Comparison of ENCODE assay signal across 9 cellular contexts in genomic region chr3:13377741-13378140, GRCh38. TPM values are rescaled to one million over a fixed set of nuclear protein-coding genes. Genes with fewer than 3 reads are reported as not detected.
A peak's percentile ranks its signal among the peaks of the same experiment; 100 is the strongest.
DNase-seq lines count a peak whose midpoint lies in the region; ATAC-seq, FAIRE-seq and TF ChIP-seq lines count a peak whose summit lies in the region.
"Not testable (repeated sequence)": the region's sequence is repeated elsewhere in the genome, so short reads cannot be mapped to it uniquely, and the experiment has no call there.
"Had no signal": no experiment of that assay in that cellular context is flagged by ENCODE, and none has a peak within 500 bp of the region (broad histone marks: within the 10 kb centered on the region; RNA-seq: fewer than 3 reads in every experiment).

No MANE protein-coding gene starts in this region.

- not testable (repeated sequence) for FAIRE-seq in astrocyte (lab: Jason Lieb, UNC)

- not testable (repeated sequence) for H3K27me3 ChIP-seq in GM23338 (ENCODE audit: insufficient read depth); IMR-90 (ENCODE audit: control insufficient read depth, insufficient read depth, low read length); astrocyte (ENCODE audit: insufficient read depth, low read length); neural progenitor cell

- CTCF ChIA-PET in IMR-90 (lab: Yijun Ruan, JAX) = interaction anchor here (0.9 kb wide), 1 partner anchor 24 kb away, joined by 3 read pairs; no protein-coding TSS in a partner anchor

- not testable (repeated sequence) for H4K5ac ChIP-seq in IMR-90 (ENCODE audit: low read depth, low read length)

- not testable (repeated sequence) for H3K27me3 Mint-ChIP-seq in CD14-positive monocyte (ENCODE audit: low read depth in 3 of 3); GM23338 (ENCODE audit: insufficient read depth, low read depth, poor library complexity); activated T-helper 1 cell treated with anti-CD3 and anti-CD28 coated beads, Interleukin-12 subunit alpha, Interleukin-12 subunit beta, Interleukin-2, Interleukin-4 antibody, amounts not matched to agents 30 ng/mL and 10 ng/mL and 1 ng/mL, durations not matched to agents 14 hours and 24 hours and 36 hours (ENCODE audit: insufficient read depth); astrocyte (ENCODE audit: low read depth, unreplicated experiment); memory B cell; neural progenitor cell (ENCODE audit: insufficient read depth, low read depth); stimulated activated naive CD8-positive, alpha-beta T cell treated with anti-CD3 and anti-CD28 coated beads, Interleukin-15, Interleukin-2, amounts not matched to agents 100 ng/mL and 50 ng/mL, for 24 hours

- H3K79me2 ChIP-seq in GM23338 (replicated peaks; ENCODE audit: insufficient read depth); astrocyte (ENCODE audit: insufficient read depth, low read length); neural progenitor cell (ENCODE audit: low read depth): not testable (repeated sequence)

- H3K36me3 Mint-ChIP-seq in CD14-positive monocyte = peaks cover 51 to 72% of the 10 kb centered on the region in 2 donors
- H3K36me3 Mint-ChIP-seq in GM23338 (ENCODE audit: low read depth) = peaks cover 30% of the 10 kb centered on the region
- H3K36me3 Mint-ChIP-seq in activated T-helper 1 cell treated with anti-CD3 and anti-CD28 coated beads, Interleukin-12 subunit alpha, Interleukin-12 subunit beta, Interleukin-2, Interleukin-4 antibody, amounts not matched to agents 30 ng/mL and 10 ng/mL and 1 ng/mL, durations not matched to agents 14 hours and 24 hours and 36 hours (ENCODE audit: low read depth) = peaks cover 34% of the 10 kb centered on the region
- H3K36me3 Mint-ChIP-seq in astrocyte (ENCODE audit: low read depth, unreplicated experiment) = not testable (repeated sequence)
- peaks cover 20% of the 10 kb centered on the region for H3K36me3 Mint-ChIP-seq in memory B cell
- peaks cover 21% of the 10 kb centered on the region for H3K36me3 Mint-ChIP-seq in neural progenitor cell
- peaks cover 48% of the 10 kb centered on the region for H3K36me3 Mint-ChIP-seq in stimulated activated naive CD8-positive, alpha-beta T cell treated with anti-CD3 and anti-CD28 coated beads, Interleukin-15, Interleukin-2, amounts not matched to agents 100 ng/mL and 50 ng/mL, for 24 hours (ENCODE audit: low read depth)

- not testable (repeated sequence) for H3K9me3 Mint-ChIP-seq in CD14-positive monocyte; GM23338; activated T-helper 1 cell treated with anti-CD3 and anti-CD28 coated beads, Interleukin-12 subunit alpha, Interleukin-12 subunit beta, Interleukin-2, Interleukin-4 antibody, amounts not matched to agents 30 ng/mL and 10 ng/mL and 1 ng/mL, durations not matched to agents 14 hours and 24 hours and 36 hours; astrocyte (ENCODE audit: unreplicated experiment); memory B cell; neural progenitor cell; stimulated activated naive CD8-positive, alpha-beta T cell treated with anti-CD3 and anti-CD28 coated beads, Interleukin-15, Interleukin-2, amounts not matched to agents 100 ng/mL and 50 ng/mL, for 24 hours

- not testable (repeated sequence) for H3K36me3 ChIP-seq in GM23338 (ENCODE audit: insufficient read depth); IMR-90 (ENCODE audit: control insufficient read depth, insufficient read depth, low read length); astrocyte (ENCODE audit: insufficient read depth, low read length); neural progenitor cell

- BruUV-seq in IMR-90 (replicated peaks; lab: Mats Ljungman, UMichigan) = not testable (repeated sequence)

- H4K8ac ChIP-seq in IMR-90 (ENCODE audit: low read depth in 2 of 2, low read length in 2 of 2) = not testable (repeated sequence)

- not testable (repeated sequence) for H3K9me3 ChIP-seq in IMR-90 (ENCODE audit: control insufficient read depth, insufficient read depth, low read length); astrocyte (ENCODE audit: insufficient read depth, low read depth, low read length); neural progenitor cell (ENCODE audit: low read depth)

- H2BK5ac ChIP-seq in IMR-90 (ENCODE audit: low read depth, low read length, poor library complexity, severe bottlenecking) = not testable (repeated sequence)

- not testable (repeated sequence) for H3K56ac ChIP-seq in IMR-90 (ENCODE audit: extremely low read depth, insufficient read depth, low read length)

- dilution Hi-C loops in IMR-90 (cut with HindIII; ENCODE audit: low sequenced_read_pairs, unreplicated experiment) = not testable (repeated sequence)

- H3K4ac ChIP-seq in IMR-90 (ENCODE audit: low read depth, low read length) = 0 out of 2 replicates have a peak overlapping the region, but pooled peaks have one; percentile 27

- H4K91ac ChIP-seq in IMR-90 (ENCODE audit: insufficient read depth, low read depth, low read length) = not testable (repeated sequence)

- H2BK20ac ChIP-seq in IMR-90 (ENCODE audit: low read depth, low read length) = not testable (repeated sequence)

- H4K20me1 ChIP-seq in GM23338 (replicated peaks; ENCODE audit: insufficient read depth); IMR-90 (ENCODE audit: insufficient read depth, low read length); astrocyte (ENCODE audit: insufficient read depth, low read length); neural progenitor cell (ENCODE audit: low read depth): not testable (repeated sequence)

- H3K27ac Mint-ChIP-seq in CD14-positive monocyte (peak overlapping the region in 5 of 7 donors; percentile 17 to 87 (median 58)), GM23338 (peak overlapping the region; percentile 60; the same call in 1 of the 2 replicates), memory B cell (peak overlapping the region; percentile 72), neural progenitor cell (peak overlapping the region; percentile 52)
- peak overlapping the region; percentile 40 for H3K27ac Mint-ChIP-seq in activated T-helper 1 cell treated with anti-CD3 and anti-CD28 coated beads, Interleukin-12 subunit alpha, Interleukin-12 subunit beta, Interleukin-2, Interleukin-4 antibody, amounts not matched to agents 30 ng/mL and 10 ng/mL and 1 ng/mL, durations not matched to agents 14 hours and 24 hours and 36 hours
- not testable (repeated sequence) for H3K27ac Mint-ChIP-seq in astrocyte (ENCODE audit: unreplicated experiment)
- H3K27ac Mint-ChIP-seq in stimulated activated naive CD8-positive, alpha-beta T cell treated with anti-CD3 and anti-CD28 coated beads, Interleukin-15, Interleukin-2, amounts not matched to agents 100 ng/mL and 50 ng/mL, for 24 hours = peak overlapping the region; percentile 23

- H3K9me2 ChIP-seq in GM23338 (ENCODE audit: insufficient read depth) = not testable (repeated sequence)

- not testable (repeated sequence) for H3F3A ChIP-seq in GM23338 (replicated peaks; ENCODE audit: low read depth); neural progenitor cell (ENCODE audit: low read depth)

- not testable (repeated sequence) for H3K79me1 ChIP-seq in IMR-90 (ENCODE audit: low read depth in 1 of 2, low read length in 2 of 2)

- TF ChIP-seq POLR2A in IMR-90 (IDR thresholded peaks at IDR 0.05; ENCODE audit: low read depth, low read length) = not testable (repeated sequence)

- 90% methylated on average over 2 of the region's 2 CpGs; no CpG with 5 or more reads in 1 of the 2 experiments for WGBS in IMR-90 (ENCODE audit: extremely low coverage in 2 of 2, insufficient read length in 1 of 2), 2 experiments

- not testable (repeated sequence) for H3K18ac ChIP-seq in IMR-90 (ENCODE audit: low read depth, low read length)

- not testable (repeated sequence) for H3K23ac ChIP-seq in IMR-90 (ENCODE audit: low read depth, low read length)

- POLR2A ChIA-PET in IMR-90 (lab: Charles Lee; ENCODE audit: unreplicated experiment) = not testable (repeated sequence)

- H3K4me3 Mint-ChIP-seq in CD14-positive monocyte; GM23338; activated T-helper 1 cell treated with anti-CD3 and anti-CD28 coated beads, Interleukin-12 subunit alpha, Interleukin-12 subunit beta, Interleukin-2, Interleukin-4 antibody, amounts not matched to agents 30 ng/mL and 10 ng/mL and 1 ng/mL, durations not matched to agents 14 hours and 24 hours and 36 hours; astrocyte (ENCODE audit: unreplicated experiment); memory B cell: not testable (repeated sequence)
- peak overlapping the region; percentile 12 for H3K4me3 Mint-ChIP-seq in neural progenitor cell
- peak overlapping the region; percentile 22 for H3K4me3 Mint-ChIP-seq in stimulated activated naive CD8-positive, alpha-beta T cell treated with anti-CD3 and anti-CD28 coated beads, Interleukin-15, Interleukin-2, amounts not matched to agents 100 ng/mL and 50 ng/mL, for 24 hours

- H3K9me1 ChIP-seq in IMR-90 (ENCODE audit: insufficient read depth, low read length) = peaks cover 20% of the 10 kb centered on the region; the same call in 1 of the 2 replicates

- in situ Hi-C loops in IMR-90 (cut with MboI; ENCODE audit: low sequenced_read_pairs) = not testable (repeated sequence)

- H3K4me1 ChIP-seq in GM23338 (ENCODE audit: insufficient read depth); neural progenitor cell: not testable (repeated sequence)
- H3K4me1 ChIP-seq in IMR-90 (ENCODE audit: control insufficient read depth, insufficient read depth, low read length) (peaks cover 22% of the 10 kb centered on the region), astrocyte (ENCODE audit: insufficient read depth, low read length) (peaks cover 37% of the 10 kb centered on the region)

- H2BK15ac ChIP-seq in IMR-90 (ENCODE audit: low read depth, low read length) = peak overlapping the region; percentile 78; the same call in 1 of the 3 replicates

- H3K14ac ChIP-seq in IMR-90 (replicated peaks; ENCODE audit: low read depth, low read length) = not testable (repeated sequence)

- TF ChIP-seq RAD21 in IMR-90 (IDR thresholded peaks at IDR 0.05; ENCODE audit: low read length) = not testable (repeated sequence)

- H3K27ac ChIP-seq in GM23338 (ENCODE audit: low read depth); IMR-90 (ENCODE audit: insufficient read depth, low read length); astrocyte (ENCODE audit: low read depth, low read length); neural progenitor cell: not testable (repeated sequence)

- H2BK120ac ChIP-seq in IMR-90 (ENCODE audit: low read depth, low read length) = peak overlapping the region; percentile 41; the same call in 1 of the 2 replicates

- intact Hi-C loops in CD14-positive monocyte (cut with micrococcal nuclease); IMR-90 (cut with micrococcal nuclease); activated T-helper 1 cell treated with anti-CD3 and anti-CD28 coated beads, Interleukin-12 subunit alpha, Interleukin-12 subunit beta, Interleukin-2, Interleukin-4 antibody, amounts not matched to agents 30 ng/mL and 10 ng/mL and 1 ng/mL, durations not matched to agents 14 hours and 24 hours and 36 hours (cut with micrococcal nuclease): not testable (repeated sequence)

- peak overlapping the region; percentile 82 for H2AK5ac ChIP-seq in IMR-90 (ENCODE audit: low read depth, low read length)

- H3K4me2 ChIP-seq in GM23338; IMR-90 (ENCODE audit: low read depth, low read length); neural progenitor cell: not testable (repeated sequence)
- peak overlapping the region; percentile 16 for H3K4me2 ChIP-seq in astrocyte (ENCODE audit: low read length)

- not testable (repeated sequence) for H3K9ac ChIP-seq in IMR-90 (ENCODE audit: low read depth, low read length); astrocyte (ENCODE audit: low read length); neural progenitor cell

- H3K4me3 ChIP-seq in GM23338; IMR-90 (ENCODE audit: insufficient read depth, low read depth, low read length); astrocyte (ENCODE audit: insufficient read depth, low read depth, low read length); neural progenitor cell: not testable (repeated sequence)

- not testable (repeated sequence) for H2AFZ ChIP-seq in GM23338; astrocyte (ENCODE audit: low read depth, low read length); neural progenitor cell (replicated peaks)
- peak overlapping the region; percentile 44 for H2AFZ ChIP-seq in IMR-90 (replicated peaks; ENCODE audit: low read length, poor library complexity)

- H2AK9ac ChIP-seq in IMR-90 (replicated peaks; ENCODE audit: low read depth, low read length, poor library complexity) = not testable (repeated sequence)

- H3K4me1 Mint-ChIP-seq in CD14-positive monocyte; GM23338; memory B cell; stimulated activated naive CD8-positive, alpha-beta T cell treated with anti-CD3 and anti-CD28 coated beads, Interleukin-15, Interleukin-2, amounts not matched to agents 100 ng/mL and 50 ng/mL, for 24 hours (ENCODE audit: low read depth): not testable (repeated sequence)
- H3K4me1 Mint-ChIP-seq in activated T-helper 1 cell treated with anti-CD3 and anti-CD28 coated beads, Interleukin-12 subunit alpha, Interleukin-12 subunit beta, Interleukin-2, Interleukin-4 antibody, amounts not matched to agents 30 ng/mL and 10 ng/mL and 1 ng/mL, durations not matched to agents 14 hours and 24 hours and 36 hours (ENCODE audit: low read depth) = peaks cover 17% of the 10 kb centered on the region
- H3K4me1 Mint-ChIP-seq in astrocyte (ENCODE audit: low read depth, unreplicated experiment) = peaks cover 32% of the 10 kb centered on the region
- H3K4me1 Mint-ChIP-seq in neural progenitor cell = peaks cover 15% of the 10 kb centered on the region

- DNase-seq in CD14-positive monocyte (ENCODE audit: low spot score); GM23338 (ENCODE audit: low spot score); IMR-90; activated T-helper 1 cell treated with anti-CD3 and anti-CD28 coated beads, Interleukin-12 subunit alpha, Interleukin-12 subunit beta, Interleukin-2, Interleukin-4 antibody, amounts not matched to agents 30 ng/mL and 10 ng/mL and 1 ng/mL, durations not matched to agents 14 hours and 24 hours and 36 hours (ENCODE audit: low spot score); astrocyte (ENCODE audit: low read depth); memory B cell (ENCODE audit: low spot score in 2 of 2); neural progenitor cell (ENCODE audit: low spot score): not testable (repeated sequence)

- not testable (repeated sequence) for TF ChIP-seq CTCF in CD14-positive monocyte (IDR thresholded peaks at IDR 0.05); GM23338 (conservative IDR thresholded peaks at IDR 0.05; ENCODE audit: low read depth in 2 of 2); IMR-90 (conservative IDR thresholded peaks at IDR 0.05; ENCODE audit: low read depth, low read length); astrocyte (IDR thresholded peaks at IDR 0.05; ENCODE audit: insufficient read depth, low read depth, low read length); neural progenitor cell (IDR thresholded peaks at IDR 0.05)

- ATAC-seq in GM23338; IMR-90 (ENCODE audit: low read depth); memory B cell (ENCODE audit: low read depth): not testable (repeated sequence)

RNA-seq across cellular contexts. Expression of gene NUP210, which starts 42.4 kb away (rescaled TPM):
- 10 to 100 TPM in 1 of 2 donors, 1 to 10 TPM in 1; 7.9 to 13.0 TPM for polyA plus RNA-seq in CD14-positive monocyte
- total RNA-seq in GM23338 (2014; rRNA removed; shearing (Covaris generic)) = 72.7 and 73.9 TPM in 2 replicates
- polyA plus RNA-seq in GM23338 (2016; fragmentation: Nextera tagmentation; extraction: Ambion mirVana) = 13.8 and 14.1 TPM in 2 replicates
- total RNA-seq in IMR-90 (2012; rRNA removed) = under 0.01 TPM in 1 of 2 replicates, not detected in the other
- polyA plus RNA-seq in IMR-90 (2012; rRNA removed) = 0.03 and 0.04 TPM in 2 replicates
- 0.03 and 0.04 TPM in 2 replicates for polyA plus RNA-seq in IMR-90 (2012; cell fraction: cytosol; rRNA removed)
- polyA plus RNA-seq in IMR-90 (2012; cell fraction: nucleus; rRNA removed; ENCODE audit: low replicate concordance) = 0.03 and 0.17 TPM in 2 replicates
- 149 and 152 TPM in 2 replicates for total RNA-seq in activated T-helper 1 cell treated with anti-CD3 and anti-CD28 coated beads, Interleukin-12 subunit alpha, Interleukin-12 subunit beta, Interleukin-2, Interleukin-4 antibody, amounts not matched to agents 30 ng/mL and 10 ng/mL and 1 ng/mL, durations not matched to agents 14 hours and 24 hours and 36 hours
- total RNA-seq in astrocyte = 0.36 and 1.2 TPM in 2 replicates
- 37.1 and 78.9 TPM in 2 replicates for total RNA-seq in neural progenitor cell (ENCODE audit: low replicate concordance)
- total RNA-seq: LHCN-M2 had no signal

Comparison
In these comparisons a context has a peak if more than half of its experiments do, and no peak if none do; other contexts are left out.
1. RNA of gene NUP210, which starts 42.4 kb away (total RNA-seq): 149 to 152 TPM in activated T-helper 1 cell treated with anti-CD3 and anti-CD28 coated beads, Interleukin-12 subunit alpha, Interleukin-12 subunit beta, Interleukin-2, Interleukin-4 antibody, amounts not matched to agents 30 ng/mL and 10 ng/mL and 1 ng/mL, durations not matched to agents 14 hours and 24 hours and 36 hours, 72.7 to 73.9 TPM in GM23338 and 37.1 to 78.9 TPM in neural progenitor cell; 0.36 to 1.2 TPM in astrocyte and under 0.01 TPM in IMR-90; every median in the first group is over 10 times any median in the second.